8 cellular contexts compared by ENCODE assay signal in genomic region chr12:122523846-122524718, GRCh38. TPM values are rescaled to one million over a fixed set of nuclear protein-coding genes. Genes with fewer than 3 reads are reported as not detected.
A peak's percentile ranks its signal among the peaks of the same experiment; 100 is the strongest.
DNase-seq lines count a peak whose midpoint lies in the region; ATAC-seq, FAIRE-seq and TF ChIP-seq lines count a peak whose summit lies in the region.

No MANE protein-coding gene starts in this region.

- POLR2A ChIA-PET in A549 (lab: Yijun Ruan, JAX), result interaction anchor here (0.5 to 2.0 kb wide), 2 partner anchors 23 to 101 kb away, joined by 4 to 9 read pairs; partner anchors contain the start of gene ZCCHC8

- no peak for TF ChIP-seq POLR2A in A549 (IDR thresholded peaks at IDR 0.05; ENCODE audit: low read length)
- no peak for TF ChIP-seq POLR2A in body of pancreas (IDR thresholded peaks at IDR 0.05)

- no peak overlapping the region for H4K5ac ChIP-seq in H9 (ENCODE audit: insufficient read length, low read depth, low read length)

- peak overlapping the region; percentile 14 to 74 (median 65); a peak in 4 of 7 replicates for H3K27ac Mint-ChIP-seq in H9
- H3K27ac Mint-ChIP-seq in effector memory CD8-positive, alpha-beta T cell, result peak overlapping the region in 1 of 2 donors; percentile 96

- H3K4me2 ChIP-seq in A549 (peak overlapping the region; percentile 85), H9 (ENCODE audit: insufficient read depth, insufficient read length, low read length) (peak overlapping the region; percentile 53)

- WGBS in A549 (ENCODE audit: missing lambda C conversion rate), result 7% methylated on average over 8 of the region's 8 CpGs
- WGBS in H9 (ENCODE audit: extremely low coverage, insufficient read length, low lambda C conversion rate), result no CpG with 5 or more reads among the region's 8 CpGs
- WGBS in body of pancreas, 2 donors, result 5 to 8% methylated on average over 8 of the region's 8 CpGs
- 84 to 88% methylated on average over 4 to 6 of the region's 8 CpGs for WGBS in mesodermal cell (ENCODE audit: insufficient coverage in 2 of 2), 2 experiments

- DNase-seq in A549 (ENCODE audit: low read depth in 1 of 2, low spot score in 1 of 2) (no peak), H9 (no peak), body of pancreas (no peak), activated gamma-delta T cell treated with Interleukin-2 at 50 U/mL for 16 hours (no peak), T-helper 9 cell (no peak)
- no peak for DNase-seq in effector memory CD8-positive, alpha-beta T cell

- no peak overlapping the region for H4K8ac ChIP-seq in H9 (replicated peaks; ENCODE audit: insufficient read length, low read depth, low read length)

- no peak overlapping the region for H4K91ac ChIP-seq in H9 (ENCODE audit: insufficient read length, low read depth, low read length)

- H3K18ac ChIP-seq in H9 (ENCODE audit: insufficient read length, low read depth, low read length), result no peak overlapping the region

- H3K9me3 ChIP-seq in A549 (no peaks in the 10 kb centered on the region), H9 (ENCODE audit: control insufficient read depth, low read depth, low read length) (no peaks in the 10 kb centered on the region), body of pancreas (no peaks in the 10 kb centered on the region), mesodermal cell (ENCODE audit: control insufficient read depth, low read length) (no peaks in the 10 kb centered on the region)

- H2BK15ac ChIP-seq in H9 (ENCODE audit: low read depth, low read length), result no peak overlapping the region

- H3K27me3 Mint-ChIP-seq in H9 (ENCODE audit: low read depth), result no peaks in the 10 kb centered on the region
- no peaks in the 10 kb centered on the region for H3K27me3 Mint-ChIP-seq in effector memory CD8-positive, alpha-beta T cell

- ATAC-seq in A549 (no peak), body of pancreas (no peak), GM18873 (IDR thresholded peaks at IDR 0.05; ENCODE audit: low FRiP score, unreplicated experiment) (no peak)
- no peak for ATAC-seq in effector memory CD8-positive, alpha-beta T cell (replicated peaks)

- H3K4me3 Mint-ChIP-seq in H9, result peak overlapping the region; percentile 93 to 95
- no peak overlapping the region for H3K4me3 Mint-ChIP-seq in effector memory CD8-positive, alpha-beta T cell

- H3K4me1 Mint-ChIP-seq in H9, result peaks cover 20 to 22% of the 10 kb centered on the region in 2 experiments
- peaks cover 23 to 44% of the 10 kb centered on the region in 2 donors for H3K4me1 Mint-ChIP-seq in effector memory CD8-positive, alpha-beta T cell (ENCODE audit: low read depth in 2 of 2)

- TF ChIP-seq EP300 in A549 (IDR thresholded peaks at IDR 0.05), result no peak

- no peak overlapping the region for H3T11ph ChIP-seq in H9 (ENCODE audit: low read length)

- FAIRE-seq in A549 (lab: Jason Lieb, UNC), result no peak

- H3K27ac ChIP-seq in A549, result peak overlapping the region; percentile 39 to 83; a peak in 5 of 6 replicates
- H3K27ac ChIP-seq in H9 (ENCODE audit: insufficient read length, low read depth, low read length), result no peak overlapping the region
- H3K27ac ChIP-seq in body of pancreas, result peak overlapping the region in 3 of 4 donors; percentile 33 to 50 (median 48)
- no peak overlapping the region for H3K27ac ChIP-seq in mesodermal cell (ENCODE audit: low read depth, low read length, severe bottlenecking)

- H3K4me1 ChIP-seq in A549 (peaks cover 48% of the 10 kb centered on the region), H9 (ENCODE audit: insufficient read depth, low read length) (no peaks in the 10 kb centered on the region), body of pancreas (peaks cover 48% of the 10 kb centered on the region), mesodermal cell (ENCODE audit: control insufficient read depth, insufficient read depth, low read length, poor library complexity, severe bottlenecking) (peaks cover 5% of the 10 kb centered on the region)

- no peaks in the 10 kb centered on the region for H4K20me1 ChIP-seq in H9 (ENCODE audit: control insufficient read depth, insufficient read depth, insufficient read length)

- TF ChIP-seq CTCF in A549 (IDR thresholded peaks at IDR 0.05) (no peak), H9 (conservative IDR thresholded peaks at IDR 0.05) (no peak), body of pancreas (IDR thresholded peaks at IDR 0.05) (no peak)

- H3K23ac ChIP-seq in H9 (ENCODE audit: insufficient read length, low read depth, low read length), result no peak overlapping the region

- TF ChIP-seq RAD21 in A549 (conservative IDR thresholded peaks at IDR 0.05 in 1 of 2, IDR thresholded peaks at IDR 0.05 in 1 of 2), result no peak

- H3K36me3 Mint-ChIP-seq in H9 (ENCODE audit: insufficient read depth in 1 of 3, low read depth in 3 of 3), result peaks cover 40 to 57% (median 55%) of the 10 kb centered on the region in 3 experiments
- peaks cover 61% of the 10 kb centered on the region for H3K36me3 Mint-ChIP-seq in effector memory CD8-positive, alpha-beta T cell (ENCODE audit: insufficient read depth)

- peaks cover 45% of the 10 kb centered on the region for H3K79me2 ChIP-seq in H9 (ENCODE audit: insufficient read depth, low read length)

- H3K4me3 ChIP-seq in A549 (peak overlapping the region; percentile 69), body of pancreas (no peak overlapping the region), mesodermal cell (ENCODE audit: extremely low read depth, insufficient read depth, low read length, poor library complexity, severe bottlenecking) (peak overlapping the region; percentile 98)

- peaks cover 4% of the 10 kb centered on the region for H3K23me2 ChIP-seq in H9 (ENCODE audit: insufficient read length, low read depth, low read length, poor library complexity, severe bottlenecking)

- no peak overlapping the region for H2BK20ac ChIP-seq in H9 (ENCODE audit: low read depth, low read length, poor library complexity, severe bottlenecking)

- H3K9ac ChIP-seq in H9 (ENCODE audit: extremely low read depth, insufficient read length, low read length), result peak overlapping the region; percentile 3

- H3K9me3 Mint-ChIP-seq in H9, result no peaks in the 10 kb centered on the region
- H3K9me3 Mint-ChIP-seq in effector memory CD8-positive, alpha-beta T cell, result no peaks in the 10 kb centered on the region

- CTCF ChIA-PET in A549 (lab: Yijun Ruan, JAX), result interaction anchor here (0.9 to 1.6 kb wide), 4 partner anchors 9 to 125 kb away, joined by 3 to 5 read pairs (median 4); no protein-coding TSS in a partner anchor

- peaks cover 11% of the 10 kb centered on the region for H3K79me1 ChIP-seq in H9 (ENCODE audit: insufficient read depth, low read depth, low read length, poor library complexity, severe bottlenecking)

- H3K56ac ChIP-seq in H9 (ENCODE audit: insufficient read length, low read depth, low read length), result no peak overlapping the region

- no peak overlapping the region for H2BK120ac ChIP-seq in H9 (ENCODE audit: low read depth, low read length, poor library complexity, severe bottlenecking)

- H3K36me3 ChIP-seq in body of pancreas (replicated peaks in 1 of 2; ENCODE audit: insufficient read depth in 1 of 2, low read depth in 2 of 2), result peaks cover 0 to 22% of the 10 kb centered on the region in 2 donors
- H3K36me3 ChIP-seq in mesodermal cell (ENCODE audit: control insufficient read depth, insufficient read depth, low read length), result peaks cover 64% of the 10 kb centered on the region

- H3K27me3 ChIP-seq in H9 (ENCODE audit: insufficient read depth, low read length), result no peaks in the 10 kb centered on the region
- H3K27me3 ChIP-seq in body of pancreas, result no peaks in the 10 kb centered on the region

- intact Hi-C loops in body of pancreas (cut with DNase I), result no loop called here

- no peak overlapping the region for H2BK5ac ChIP-seq in H9 (ENCODE audit: insufficient read length, low read length)

- H2AK5ac ChIP-seq in H9 (ENCODE audit: insufficient read length, low read length), result no peak overlapping the region

- no peak overlapping the region for H2BK12ac ChIP-seq in H9 (ENCODE audit: insufficient read length, low read depth, low read length)

- H3K4ac ChIP-seq in H9 (ENCODE audit: low read depth, low read length), result no peak overlapping the region

- no peak overlapping the region for H3K14ac ChIP-seq in H9 (ENCODE audit: insufficient read depth, low read length)

- H2AFZ ChIP-seq in H9 (ENCODE audit: low read length), result no peak overlapping the region

TF ChIP-seq in A549, 52 proteins besides CTCF, POLR2A, EP300 and RAD21 (continues in another document):
- 0 out of 2 replicates have a peak, but pooled peaks have one; percentile 48 for TF ChIP-seq TFCP2L1 (CRISPR knock-in tag; IDR thresholded peaks at IDR 0.05)
- no peak for TF ChIP-seq FOXS1 (CRISPR knock-in tag; IDR thresholded peaks at IDR 0.05)
- no peak for TF ChIP-seq HDAC2 (IDR thresholded peaks at IDR 0.05)
- peak; percentile 37 for TF ChIP-seq MAFK (IDR thresholded peaks at IDR 0.05; ENCODE audit: partially characterized antibody)
- TF ChIP-seq FOSB (CRISPR knock-in tag; IDR thresholded peaks at IDR 0.05), result no peak
- 0 out of 2 replicates have a peak, but pooled peaks have one; percentile 30 for TF ChIP-seq RARB (CRISPR knock-in tag; IDR thresholded peaks at IDR 0.05)

RNA-seq across cellular contexts. Expression of gene RSRC2, which starts 2.7 kb away (rescaled TPM):
- polyA plus RNA-seq in A549 (2011; rRNA removed), result 43.0 and 83.3 TPM in 2 replicates
- 17.7 and 24.0 TPM in 2 replicates for polyA plus RNA-seq in A549 (2012; cell fraction: cytosol; rRNA removed)
- 21.8 and 27.1 TPM in 2 replicates for polyA plus RNA-seq in A549 (2012; cell fraction: nucleus; rRNA removed)
- polyA plus RNA-seq in A549 (2017; fragmentation: RNase III; extraction: RNeasy Plus Mini Kit Qiagen cat#74134 plus additional on column Dnase treatment), result 72.2 to 75.3 TPM (median 72.8 TPM) in 3 replicates
- 20.0 and 20.8 TPM in 2 replicates for polyA minus RNA-seq in A549 (2011; rRNA and poly(A)+ RNA removed)
- 64.9 and 66.2 TPM in 2 replicates for total RNA-seq in H9 (2021)
- total RNA-seq in body of pancreas, result 100 to 1,000 TPM in 1 of 2 donors, 10 to 100 TPM in 1; 50.8 to 113 TPM
- polyA plus RNA-seq in mesodermal cell (2013, experiment 1 of 2), result 94.4 TPM
- polyA plus RNA-seq in mesodermal cell (2013, experiment 2 of 2), result 125 TPM

RNA-seq across cellular contexts. Expression of gene KNTC1, which starts 3.0 kb away (rescaled TPM):
- 61.1 and 68.7 TPM in 2 replicates for polyA plus RNA-seq in A549 (2011; rRNA removed)
- polyA plus RNA-seq in A549 (2012; cell fraction: cytosol; rRNA removed), result 26.6 and 29.2 TPM in 2 replicates
- 80.4 and 119 TPM in 2 replicates for polyA plus RNA-seq in A549 (2012; cell fraction: nucleus; rRNA removed)
- 30.6 to 34.3 TPM (median 33.8 TPM) in 3 replicates for polyA plus RNA-seq in A549 (2017; fragmentation: RNase III; extraction: RNeasy Plus Mini Kit Qiagen cat#74134 plus additional on column Dnase treatment)
- polyA minus RNA-seq in A549 (2011; rRNA and poly(A)+ RNA removed), result 53.5 and 53.8 TPM in 2 replicates
- total RNA-seq in H9 (2021), result 66.8 and 71.3 TPM in 2 replicates
- total RNA-seq in body of pancreas, result 1 to 10 TPM; 6.6 to 8.3 TPM
- 48.2 TPM for polyA plus RNA-seq in mesodermal cell (2013, experiment 1 of 2)
- 47.8 TPM for polyA plus RNA-seq in mesodermal cell (2013, experiment 2 of 2)

RNA-seq across cellular contexts. Expression of gene ZCCHC8, which starts 23.4 kb away (rescaled TPM):
- polyA plus RNA-seq in A549 (2011; rRNA removed) (35.6 and 40.1 TPM in 2 replicates), A549 (2017; fragmentation: RNase III; extraction: RNeasy Plus Mini Kit Qiagen cat#74134 plus additional on column Dnase treatment) (20.9 to 23.2 TPM (median 21.1 TPM) in 3 replicates)
- polyA plus RNA-seq in A549 (2012; cell fraction: cytosol; rRNA removed), result 17.0 and 18.9 TPM in 2 replicates
- polyA plus RNA-seq in A549 (2012; cell fraction: nucleus; rRNA removed), result 27.9 and 41.5 TPM in 2 replicates
- polyA minus RNA-seq in A549 (2011; rRNA and poly(A)+ RNA removed), result 22.8 and 23.7 TPM in 2 replicates
- total RNA-seq in H9 (2021) (37.3 and 37.4 TPM in 2 replicates), body of pancreas (10 to 100 TPM in 1 of 2 donors, 1 to 10 TPM in 1; 7.3 to 16.6 TPM)
- 20.7 TPM for polyA plus RNA-seq in mesodermal cell (2013, experiment 1 of 2)
- 21.8 TPM for polyA plus RNA-seq in mesodermal cell (2013, experiment 2 of 2)

Comparison
In these comparisons a context has a peak if more than half of its experiments do, and no peak if none do; other contexts are left out.
1. H3K27ac ChIP-seq: peak in A549 (2 of 2) and body of pancreas (3 of 4); none in H9 (single experiment) and mesodermal cell (single experiment).
2. H3K4me3 ChIP-seq: peak in A549 (single experiment) and mesodermal cell (single experiment); none in body of pancreas (0 of 2).
3. H3K4me3 Mint-ChIP-seq: peak in H9 (2 of 2); none in effector memory CD8-positive, alpha-beta T cell (0 of 2).